ENCODE assay signal across 17 cellular contexts in the genomic region with DNA sequence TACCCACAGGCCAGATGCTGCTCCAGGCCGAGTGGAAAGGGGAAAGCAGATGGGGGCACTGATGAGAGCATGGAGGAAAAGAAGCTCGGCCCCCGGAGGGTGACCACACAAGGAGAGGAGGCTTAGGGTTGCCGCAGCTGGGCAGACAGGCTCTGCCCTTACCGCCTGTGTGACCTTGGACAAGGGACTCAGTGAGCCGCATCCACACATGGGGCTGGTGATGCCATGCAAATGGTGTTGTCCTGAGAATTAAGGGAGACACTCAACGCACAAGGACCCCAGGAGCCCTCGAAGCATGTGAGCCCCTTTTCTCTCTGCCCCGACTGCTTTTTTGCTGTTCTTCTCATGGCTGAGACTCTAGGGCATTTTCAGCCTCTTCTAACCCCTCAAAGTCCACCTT.
DNase-seq lines count a peak whose midpoint lies in the region; ATAC-seq, FAIRE-seq and TF ChIP-seq lines count a peak whose summit lies in the region.
"Had no signal": no experiment of that assay in that cellular context is flagged by ENCODE, and none has a peak within 500 bp of the region (broad histone marks: within the 10 kb centered on the region; RNA-seq: fewer than 3 reads in every experiment).

No MANE protein-coding gene starts in this region.

- ATAC-seq in natural killer cell (no peak), HG03354 (IDR thresholded peaks at IDR 0.05; ENCODE audit: poor library complexity, severe bottlenecking, unreplicated experiment) (no peak)
- ATAC-seq in natural killer cell treated with Interleukin-12 subunit alpha and Interleukin-12 subunit beta and Interleukin-15 and Interleukin-18, amount 100 ng/mL, for 72 hours = no peak
- ATAC-seq: GM12878 had no signal

- WGBS in stomach, 5 donors = 89 to 96% (median 92%) methylated on average over 9 of the region's 9 CpGs

- no peak for TF ChIP-seq CTCF in natural killer cell (IDR thresholded peaks at IDR 0.05)
- no peak for TF ChIP-seq CTCF in dorsolateral prefrontal cortex (IDR thresholded peaks at IDR 0.05 in 54 of 56, conservative IDR thresholded peaks at IDR 0.05 in 2 of 56; ENCODE audit: low read depth in 1 of 56, partially characterized antibody in 56 of 56)
- TF ChIP-seq CTCF in stomach (IDR thresholded peaks at IDR 0.05) = no peak

- TF ChIP-seq EP300 in stomach (IDR thresholded peaks at IDR 0.05) = no peak

- H3K36me3 ChIP-seq in NT2/D1 (ENCODE audit: insufficient read depth, insufficient read length, low read length) (no peaks in the 10 kb centered on the region), stomach (no peaks in the 10 kb centered on the region)

- no peaks in the 10 kb centered on the region for H3K9me3 Mint-ChIP-seq in natural killer cell
- no peaks in the 10 kb centered on the region for H3K9me3 Mint-ChIP-seq in natural killer cell treated with Interleukin-12 subunit alpha and Interleukin-12 subunit beta and Interleukin-15 and Interleukin-18, amount 100 ng/mL, for 72 hours

- H3K4me3 ChIP-seq in NT2/D1 (ENCODE audit: insufficient read length, low read depth) (no peak overlapping the region), dorsolateral prefrontal cortex (no peak overlapping the region), stomach (no peak overlapping the region)
- H3K4me3 ChIP-seq: GM12878 had no signal

- H3K4me1 Mint-ChIP-seq in natural killer cell = peaks cover 44 to 48% of the 10 kb centered on the region in 2 donors
- H3K4me1 Mint-ChIP-seq in natural killer cell treated with Interleukin-12 subunit alpha and Interleukin-12 subunit beta and Interleukin-15 and Interleukin-18, amount 100 ng/mL, for 72 hours (ENCODE audit: low read depth in 2 of 2) = peaks cover 36 to 40% of the 10 kb centered on the region in 2 donors

- no peak for TF ChIP-seq POLR2A in stomach (IDR thresholded peaks at IDR 0.05)

- H3K36me3 Mint-ChIP-seq in natural killer cell = no peaks in the 10 kb centered on the region
- H3K36me3 Mint-ChIP-seq in natural killer cell treated with Interleukin-12 subunit alpha and Interleukin-12 subunit beta and Interleukin-15 and Interleukin-18, amount 100 ng/mL, for 72 hours = no peaks in the 10 kb centered on the region

- H3K27me3 Mint-ChIP-seq in natural killer cell (ENCODE audit: low read depth in 2 of 2) = no peaks in the 10 kb centered on the region
- H3K27me3 Mint-ChIP-seq in natural killer cell treated with Interleukin-12 subunit alpha and Interleukin-12 subunit beta and Interleukin-15 and Interleukin-18, amount 100 ng/mL, for 72 hours = no peaks in the 10 kb centered on the region
- H3K27me3 Mint-ChIP-seq: B cell had no signal

- peaks cover 4% of the 10 kb centered on the region for H3K4me1 ChIP-seq in NT2/D1 (ENCODE audit: insufficient read depth, insufficient read length)
- peaks cover 0 to 23% (median 4%) of the 10 kb centered on the region in 4 donors for H3K4me1 ChIP-seq in stomach
- H3K4me1 ChIP-seq: Caco-2 had no signal

- H3K27ac Mint-ChIP-seq in natural killer cell = peak overlapping the region; percentile 32 to 52
- H3K27ac Mint-ChIP-seq in natural killer cell treated with Interleukin-12 subunit alpha and Interleukin-12 subunit beta and Interleukin-15 and Interleukin-18, amount 100 ng/mL, for 72 hours = no peak overlapping the region
- H3K27ac Mint-ChIP-seq: B cell had no signal

- intact Hi-C loops in natural killer cell (cut with micrococcal nuclease) (loop anchor here (5.0 to 10.0 kb wide), 2 partner anchors 33 to 226 kb away; no protein-coding TSS in a partner anchor), dorsolateral prefrontal cortex (cut with DNase I) (no loop called here), stomach (cut with DNase I; ENCODE audit: low total_unique reads) (no loop called here)

- H3K4me3 Mint-ChIP-seq in natural killer cell = no peak overlapping the region
- H3K4me3 Mint-ChIP-seq in natural killer cell treated with Interleukin-12 subunit alpha and Interleukin-12 subunit beta and Interleukin-15 and Interleukin-18, amount 100 ng/mL, for 72 hours = no peak overlapping the region
- H3K4me3 Mint-ChIP-seq: B cell had no signal

- no peak for DNase-seq in natural killer cell
- DNase-seq in natural killer cell treated with Interleukin-12 subunit alpha and Interleukin-12 subunit beta and Interleukin-15 and Interleukin-18, amount 100 ng/mL, for 72 hours (ENCODE audit: low spot score) = no peak
- no peak for DNase-seq in NT2/D1 (ENCODE audit: low read depth, low spot score)
- DNase-seq in dorsolateral prefrontal cortex = no peak
- DNase-seq in frontal cortex (ENCODE audit: low spot score in 2 of 2) = no peak
- no peak for DNase-seq in stomach
- DNase-seq: Caco-2, HCEC 1CT, MV-4-11, NCI-H1417 treated with DMSO at 0.1 percent for 48 hours, NCI-H2029, NCI-H2171 treated with DMSO at 0.1 percent for 48 hours, SHP77 treated with DMSO at 0.1 percent for 48 hours had no signal

- peak overlapping the region; percentile 4 for H3K9ac ChIP-seq in NT2/D1 (ENCODE audit: insufficient read length, low read depth)

- H3K27ac ChIP-seq in dorsolateral prefrontal cortex = peak overlapping the region in 42 of 59 donors; percentile 2 to 77 (median 52)
- H3K27ac ChIP-seq in stomach = no peak overlapping the region

- no peaks in the 10 kb centered on the region for H3K27me3 ChIP-seq in NT2/D1 (ENCODE audit: insufficient read depth, insufficient read length)
- H3K27me3 ChIP-seq in dorsolateral prefrontal cortex = no peaks in the 10 kb centered on the region
- H3K27me3 ChIP-seq in stomach = no peaks in the 10 kb centered on the region

- no peak for FAIRE-seq in frontal cortex (lab: Jason Lieb, UNC)
- FAIRE-seq: GM12878, GM18507 had no signal

- H3K9me3 ChIP-seq in NT2/D1 (ENCODE audit: insufficient read depth, low read length) = no peaks in the 10 kb centered on the region
- no peaks in the 10 kb centered on the region for H3K9me3 ChIP-seq in stomach
- H3K9me3 ChIP-seq: Caco-2 had no signal

Comparison
In these comparisons a context has a peak if more than half of its experiments do, and no peak if none do; other contexts are left out.
1. H3K27ac Mint-ChIP-seq: peak in natural killer cell (2 of 2); none in natural killer cell treated with Interleukin-12 subunit alpha and Interleukin-12 subunit beta and Interleukin-15 and Interleukin-18, amount 100 ng/mL, for 72 hours (0 of 2).
2. H3K27ac ChIP-seq: peak in dorsolateral prefrontal cortex (42 of 59); none in stomach (0 of 5).